ENCODE assay signal across 1 cellular context in the genomic region with DNA sequence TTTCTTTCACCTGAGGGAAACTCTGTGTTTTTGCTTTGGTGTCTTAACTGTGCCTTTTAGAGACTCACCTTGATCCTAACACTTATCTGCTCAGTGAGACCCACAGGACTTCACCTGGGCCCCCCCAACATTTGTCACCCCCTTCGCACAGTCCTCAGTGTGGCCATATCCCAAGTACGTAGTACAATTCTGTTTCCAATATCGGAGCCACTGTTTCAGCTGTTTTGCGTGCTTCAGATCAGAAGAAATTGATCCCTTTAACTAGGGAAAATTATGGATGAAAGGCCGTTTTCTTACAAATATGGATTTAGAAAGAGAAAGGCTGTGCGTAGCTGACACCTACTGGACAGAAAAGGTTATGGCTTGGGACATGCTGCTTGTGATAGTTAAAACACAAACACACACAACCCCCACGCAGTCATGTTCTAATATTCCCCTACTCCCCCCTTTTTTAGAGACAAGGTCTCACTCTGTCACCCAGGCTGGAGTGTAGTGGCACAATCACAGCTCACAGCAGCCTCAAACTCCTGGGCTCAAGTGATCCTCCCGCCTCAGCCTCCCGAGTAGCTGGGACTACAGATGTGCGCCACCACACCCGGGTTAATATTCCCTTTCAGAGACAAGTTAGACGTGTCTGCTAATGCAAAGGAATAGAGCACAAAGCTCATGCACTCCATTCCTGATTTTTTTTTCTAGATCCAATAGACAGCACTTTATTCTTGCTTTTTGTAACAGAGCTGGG.
TF ChIP-seq lines count a peak whose summit lies in the region.

No MANE protein-coding gene starts in this region.

TF ChIP-seq in IMR-90, 13 proteins besides CTCF, POLR2A, EP300 and RAD21 (continued from another document):
- peak; percentile 96 for TF ChIP-seq SMC3 (IDR thresholded peaks at IDR 0.05; ENCODE audit: low read depth, low read length)
